In the genomic region with DNA sequence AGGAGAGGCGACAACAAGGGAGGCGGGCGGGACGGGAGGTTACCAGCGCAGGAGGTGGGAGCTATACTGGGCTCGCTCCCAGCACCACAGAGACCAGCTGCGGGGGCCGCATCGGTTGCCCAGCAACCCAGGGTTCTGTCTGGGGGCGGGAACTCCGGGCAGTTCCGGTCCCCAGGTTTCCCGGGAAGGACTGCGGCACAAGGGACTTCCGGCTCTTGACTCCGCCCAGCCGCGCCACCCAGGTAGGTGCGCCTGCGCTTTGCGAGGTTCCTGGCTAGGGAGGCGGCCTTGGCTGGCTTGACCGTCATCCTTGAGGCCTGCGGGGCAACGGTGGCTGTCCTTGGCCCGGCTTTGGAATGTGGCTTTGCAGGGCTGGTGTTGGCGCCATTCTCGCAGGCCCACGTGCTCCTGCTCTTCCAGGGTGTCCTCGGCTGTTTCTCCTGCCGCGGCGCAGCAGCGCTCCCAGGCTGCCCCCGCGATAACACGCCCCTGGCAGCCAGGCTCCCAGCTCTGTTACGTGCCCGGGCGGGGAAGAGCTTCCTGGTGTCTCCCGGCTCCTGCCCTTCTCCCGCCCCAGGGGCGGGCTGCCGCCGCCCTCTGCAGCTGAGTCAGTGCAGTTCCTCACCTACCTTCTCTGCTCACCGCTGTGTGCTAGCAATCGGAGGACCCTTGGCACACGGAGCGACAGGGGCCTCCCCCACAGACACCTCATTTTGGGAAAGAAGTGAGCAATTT, we compare ENCODE assay signal across 1 cellular context.
TF ChIP-seq lines count a peak whose summit lies in the region.

A gene with protein sequence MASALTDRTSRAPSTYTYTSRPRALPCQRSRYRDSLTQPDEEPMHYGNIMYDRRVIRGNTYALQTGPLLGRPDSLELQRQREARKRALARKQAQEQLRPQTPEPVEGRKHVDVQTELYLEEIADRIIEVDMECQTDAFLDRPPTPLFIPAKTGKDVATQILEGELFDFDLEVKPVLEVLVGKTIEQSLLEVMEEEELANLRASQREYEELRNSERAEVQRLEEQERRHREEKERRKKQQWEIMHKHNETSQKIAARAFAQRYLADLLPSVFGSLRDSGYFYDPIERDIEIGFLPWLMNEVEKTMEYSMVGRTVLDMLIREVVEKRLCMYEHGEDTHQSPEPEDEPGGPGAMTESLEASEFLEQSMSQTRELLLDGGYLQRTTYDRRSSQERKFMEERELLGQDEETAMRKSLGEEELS (minus strand): TSS at position 534 of the 735 bp plus-strand sequence. CDS start 652 bp downstream, outside the sequence.

TF ChIP-seq in HepG2, 621 proteins besides CTCF, POLR2A, EP300 and RAD21 (continued from another document and continues in another):
- TF ChIP-seq ZNF562 (CRISPR knock-in tag; IDR thresholded peaks at IDR 0.05; ENCODE audit: borderline replicate concordance) (no peak), ZNF879 (CRISPR knock-in tag; IDR thresholded peaks at IDR 0.05) (peak; percentile 97), FOXO4 (CRISPR knock-in tag; conservative IDR thresholded peaks at IDR 0.05) (0 out of 2 replicates have a peak, but pooled peaks have one; percentile 97), NCOA1 (CRISPR knock-in tag; IDR thresholded peaks at IDR 0.05) (peak; percentile 99), ZIK1 (CRISPR knock-in tag; IDR thresholded peaks at IDR 0.05; ENCODE audit: borderline replicate concordance, low read depth) (peak; percentile 98), ZNF362 (CRISPR knock-in tag; IDR thresholded peaks at IDR 0.05; ENCODE audit: borderline replicate concordance) (peak; percentile 68; the same call in 1 of the 2 replicates), ZNF619 (CRISPR knock-in tag; IDR thresholded peaks at IDR 0.05) (peak; percentile 97), TBL1XR1 (IDR thresholded peaks at IDR 0.05; ENCODE audit: borderline replicate concordance, low read length, partially characterized antibody) (peak; percentile 15), ZNF782 (CRISPR knock-in tag; IDR thresholded peaks at IDR 0.05; ENCODE audit: borderline replicate concordance) (peak; percentile 99), MAFK (conservative IDR thresholded peaks at IDR 0.05 in 1 of 2, IDR thresholded peaks at IDR 0.05 in 1 of 2; ENCODE audit: low read length in 2 of 2) (no peak), ZNF530 (CRISPR knock-in tag; IDR thresholded peaks at IDR 0.05; ENCODE audit: low read depth) (no peak), ASH2L (IDR thresholded peaks at IDR 0.05; ENCODE audit: insufficient read length, low read depth, low read length) (peak; percentile 87), ZFP90 (CRISPR knock-in tag; IDR thresholded peaks at IDR 0.05; ENCODE audit: borderline replicate concordance) (peak; percentile 96), BORCS8-MEF2B (CRISPR knock-in tag; IDR thresholded peaks at IDR 0.05) (peak; percentile 99), EZH2 (conservative IDR thresholded peaks at IDR 0.05; ENCODE audit: low read depth, low read length) (no peak), TAF15 (IDR thresholded peaks at IDR 0.05; ENCODE audit: low read depth, low read length, poor library complexity, severe bottlenecking) (no peak), ZNF10 (CRISPR knock-in tag; IDR thresholded peaks at IDR 0.05; ENCODE audit: borderline replicate concordance, low read depth) (no peak), TBX2 (CRISPR knock-in tag; IDR thresholded peaks at IDR 0.05; ENCODE audit: borderline replicate concordance) (peak; percentile 99), ZNF33B (CRISPR knock-in tag; IDR thresholded peaks at IDR 0.05) (0 out of 2 replicates have a peak, but pooled peaks have one; percentile 47), ZZZ3 (CRISPR knock-in tag; IDR thresholded peaks at IDR 0.05; ENCODE audit: borderline replicate concordance) (peak; percentile 98), ZBTB42 (CRISPR knock-in tag; IDR thresholded peaks at IDR 0.05) (peak; percentile 80; the same call in 1 of the 2 replicates), NRL (CRISPR knock-in tag; IDR thresholded peaks at IDR 0.05; ENCODE audit: borderline replicate concordance) (peak; percentile 97), ARHGAP35 (CRISPR knock-in tag; IDR thresholded peaks at IDR 0.05; ENCODE audit: borderline replicate concordance) (peak; percentile 98), ZNF660 (CRISPR knock-in tag; IDR thresholded peaks at IDR 0.05; ENCODE audit: borderline replicate concordance, low read depth) (no peak; the same call in 1 of the 2 replicates), TCF12 (IDR thresholded peaks at IDR 0.05) (no peak), TCF12 (CRISPR knock-in tag; IDR thresholded peaks at IDR 0.05) (peak; percentile 77; the same call in 1 of the 2 replicates), KLF9 (CRISPR knock-in tag; IDR thresholded peaks at IDR 0.05; ENCODE audit: low read depth) (peak; percentile 73; the same call in 1 of the 2 replicates), RBAK (CRISPR knock-in tag; IDR thresholded peaks at IDR 0.05) (no peak), ZNF207 (IDR thresholded peaks at IDR 0.05; ENCODE audit: borderline replicate concordance) (no peak), ATRX (CRISPR knock-in tag; IDR thresholded peaks at IDR 0.05; ENCODE audit: borderline replicate concordance) (peak; percentile 79; the same call in 1 of the 2 replicates), U2AF2 (IDR thresholded peaks at IDR 0.05; ENCODE audit: low read depth, low read length) (no peak), ZNF891 (CRISPR knock-in tag; IDR thresholded peaks at IDR 0.05) (peak; percentile 99), ZNF598 (CRISPR knock-in tag; IDR thresholded peaks at IDR 0.05; ENCODE audit: borderline replicate concordance) (peak; percentile 92; the same call in 1 of the 2 replicates), ZUFSP (CRISPR knock-in tag; IDR thresholded peaks at IDR 0.05; ENCODE audit: borderline replicate concordance) (no peak), ZNF234 (CRISPR knock-in tag; conservative IDR thresholded peaks at IDR 0.05) (peak; percentile 91), POGZ (CRISPR knock-in tag; IDR thresholded peaks at IDR 0.05) (peak; percentile 88), RARA (CRISPR knock-in tag; IDR thresholded peaks at IDR 0.05) (peak; percentile 76), REPIN1 (CRISPR knock-in tag; IDR thresholded peaks at IDR 0.05; ENCODE audit: borderline replicate concordance, low read depth) (peak; percentile 98), EHMT2 (IDR thresholded peaks at IDR 0.05; ENCODE audit: borderline replicate concordance, low read depth, low read length) (no peak; the same call in 1 of the 2 replicates), ZFYVE20 (CRISPR knock-in tag; IDR thresholded peaks at IDR 0.05; ENCODE audit: borderline replicate concordance, low read depth) (peak; percentile 79; the same call in 1 of the 2 replicates), MAZ (IDR thresholded peaks at IDR 0.05; ENCODE audit: borderline replicate concordance, low read depth, low read length) (peak; percentile 77; the same call in 1 of the 2 replicates), MAZ (CRISPR knock-in tag; IDR thresholded peaks at IDR 0.05; ENCODE audit: low read depth) (peak; percentile 99), KLF15 (CRISPR knock-in tag; IDR thresholded peaks at IDR 0.05; ENCODE audit: borderline replicate concordance) (peak; percentile 94), KLF13 (CRISPR knock-in tag; IDR thresholded peaks at IDR 0.05) (no peak; the same call in 1 of the 2 replicates), CBX1 (IDR thresholded peaks at IDR 0.05; ENCODE audit: low read depth) (peak; percentile 95), KAT8 (CRISPR knock-in tag; IDR thresholded peaks at IDR 0.05) (peak; percentile 97), ZNF251 (CRISPR knock-in tag; IDR thresholded peaks at IDR 0.05) (peak; percentile 96; the same call in 1 of the 2 replicates), HINFP (CRISPR knock-in tag; IDR thresholded peaks at IDR 0.05; ENCODE audit: low read depth) (peak; percentile 95)
- TF ChIP-seq, protein P1, sequence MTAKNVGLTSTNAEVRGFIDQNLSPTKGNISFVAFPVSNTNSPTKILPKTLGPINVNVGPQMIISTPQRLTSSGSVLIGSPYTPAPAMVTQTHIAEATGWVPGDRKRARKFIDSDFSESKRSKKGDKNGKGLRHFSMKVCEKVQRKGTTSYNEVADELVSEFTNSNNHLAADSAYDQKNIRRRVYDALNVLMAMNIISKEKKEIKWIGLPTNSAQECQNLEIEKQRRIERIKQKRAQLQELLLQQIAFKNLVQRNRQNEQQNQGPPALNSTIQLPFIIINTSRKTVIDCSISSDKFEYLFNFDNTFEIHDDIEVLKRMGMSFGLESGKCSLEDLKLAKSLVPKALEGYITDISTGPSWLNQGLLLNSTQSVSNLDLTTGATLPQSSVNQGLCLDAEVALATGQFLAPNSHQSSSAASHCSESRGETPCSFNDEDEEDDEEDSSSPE (CRISPR knock-in tag; IDR thresholded peaks at IDR 0.05): peak; percentile 96
- TF ChIP-seq, protein P2, sequence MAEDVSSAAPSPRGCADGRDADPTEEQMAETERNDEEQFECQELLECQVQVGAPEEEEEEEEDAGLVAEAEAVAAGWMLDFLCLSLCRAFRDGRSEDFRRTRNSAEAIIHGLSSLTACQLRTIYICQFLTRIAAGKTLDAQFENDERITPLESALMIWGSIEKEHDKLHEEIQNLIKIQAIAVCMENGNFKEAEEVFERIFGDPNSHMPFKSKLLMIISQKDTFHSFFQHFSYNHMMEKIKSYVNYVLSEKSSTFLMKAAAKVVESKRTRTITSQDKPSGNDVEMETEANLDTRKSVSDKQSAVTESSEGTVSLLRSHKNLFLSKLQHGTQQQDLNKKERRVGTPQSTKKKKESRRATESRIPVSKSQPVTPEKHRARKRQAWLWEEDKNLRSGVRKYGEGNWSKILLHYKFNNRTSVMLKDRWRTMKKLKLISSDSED (CRISPR knock-in tag; IDR thresholded peaks at IDR 0.05): 0 out of 2 replicates have a peak, but pooled peaks have one; percentile 44
- TF ChIP-seq, protein P3, sequence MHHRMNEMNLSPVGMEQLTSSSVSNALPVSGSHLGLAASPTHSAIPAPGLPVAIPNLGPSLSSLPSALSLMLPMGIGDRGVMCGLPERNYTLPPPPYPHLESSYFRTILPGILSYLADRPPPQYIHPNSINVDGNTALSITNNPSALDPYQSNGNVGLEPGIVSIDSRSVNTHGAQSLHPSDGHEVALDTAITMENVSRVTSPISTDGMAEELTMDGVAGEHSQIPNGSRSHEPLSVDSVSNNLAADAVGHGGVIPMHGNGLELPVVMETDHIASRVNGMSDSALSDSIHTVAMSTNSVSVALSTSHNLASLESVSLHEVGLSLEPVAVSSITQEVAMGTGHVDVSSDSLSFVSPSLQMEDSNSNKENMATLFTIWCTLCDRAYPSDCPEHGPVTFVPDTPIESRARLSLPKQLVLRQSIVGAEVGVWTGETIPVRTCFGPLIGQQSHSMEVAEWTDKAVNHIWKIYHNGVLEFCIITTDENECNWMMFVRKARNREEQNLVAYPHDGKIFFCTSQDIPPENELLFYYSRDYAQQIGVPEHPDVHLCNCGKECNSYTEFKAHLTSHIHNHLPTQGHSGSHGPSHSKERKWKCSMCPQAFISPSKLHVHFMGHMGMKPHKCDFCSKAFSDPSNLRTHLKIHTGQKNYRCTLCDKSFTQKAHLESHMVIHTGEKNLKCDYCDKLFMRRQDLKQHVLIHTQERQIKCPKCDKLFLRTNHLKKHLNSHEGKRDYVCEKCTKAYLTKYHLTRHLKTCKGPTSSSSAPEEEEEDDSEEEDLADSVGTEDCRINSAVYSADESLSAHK (CRISPR knock-in tag; IDR thresholded peaks at IDR 0.05; ENCODE audit: borderline replicate concordance): no peak; the same call in 1 of the 2 replicates
- TF ChIP-seq, protein P4, sequence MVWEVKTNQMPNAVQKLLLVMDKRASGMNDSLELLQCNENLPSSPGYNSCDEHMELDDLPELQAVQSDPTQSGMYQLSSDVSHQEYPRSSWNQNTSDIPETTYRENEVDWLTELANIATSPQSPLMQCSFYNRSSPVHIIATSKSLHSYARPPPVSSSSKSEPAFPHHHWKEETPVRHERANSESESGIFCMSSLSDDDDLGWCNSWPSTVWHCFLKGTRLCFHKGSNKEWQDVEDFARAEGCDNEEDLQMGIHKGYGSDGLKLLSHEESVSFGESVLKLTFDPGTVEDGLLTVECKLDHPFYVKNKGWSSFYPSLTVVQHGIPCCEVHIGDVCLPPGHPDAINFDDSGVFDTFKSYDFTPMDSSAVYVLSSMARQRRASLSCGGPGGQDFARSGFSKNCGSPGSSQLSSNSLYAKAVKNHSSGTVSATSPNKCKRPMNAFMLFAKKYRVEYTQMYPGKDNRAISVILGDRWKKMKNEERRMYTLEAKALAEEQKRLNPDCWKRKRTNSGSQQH (CRISPR knock-in tag; IDR thresholded peaks at IDR 0.05; ENCODE audit: low read depth): peak; percentile 92
